1 cellular context compared by ENCODE assay signal in the genomic region with DNA sequence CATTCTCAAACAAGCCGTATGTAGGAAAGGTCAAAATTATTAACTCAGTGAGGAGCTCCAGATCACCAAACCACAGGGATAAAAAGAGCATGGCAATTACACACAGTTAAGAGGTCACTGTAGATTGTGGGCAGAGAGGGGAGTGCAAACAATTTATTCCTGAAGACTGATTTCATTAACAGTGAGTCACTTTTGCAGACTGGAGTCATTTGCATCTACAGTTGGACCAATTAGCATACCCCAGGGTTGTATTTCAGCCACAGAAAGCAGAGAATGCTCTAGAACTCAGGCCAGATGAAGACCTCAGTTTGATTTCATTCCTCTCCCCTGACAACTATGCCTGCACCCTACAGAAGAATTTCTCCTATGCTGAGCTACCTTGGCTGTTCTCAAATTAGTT.
TF ChIP-seq lines count a peak whose summit lies in the region.

No MANE protein-coding gene starts in this region.

TF ChIP-seq in K562, 482 proteins besides CTCF, POLR2A, EP300 and RAD21 (continued from another document):
- TF ChIP-seq ZNF639 (CRISPR knock-in tag; conservative IDR thresholded peaks at IDR 0.05 in 1 of 2, IDR thresholded peaks at IDR 0.05 in 1 of 2) (no peak), HOXB6 (CRISPR knock-in tag; IDR thresholded peaks at IDR 0.05; ENCODE audit: borderline replicate concordance) (no peak), POLR2G (IDR thresholded peaks at IDR 0.05; ENCODE audit: low read depth, low read length) (no peak), PHF8 (IDR thresholded peaks at IDR 0.05; ENCODE audit: borderline replicate concordance, low read length) (no peak), NR2C1 (IDR thresholded peaks at IDR 0.05) (no peak), NR2C1 (tag; IDR thresholded peaks at IDR 0.05) (peak; percentile 18; the same call in 1 of the 2 replicates), ZNF384 (IDR thresholded peaks at IDR 0.05; ENCODE audit: low read depth, low read length) (no peak), KDM1A (IDR thresholded peaks at IDR 0.05) (peak in 1 of 2 experiments; percentile 23; a peak in 1 of 4 replicates), GABPB1 (CRISPR knock-in tag; IDR thresholded peaks at IDR 0.05) (0 out of 2 replicates have a peak, but pooled peaks have one; percentile 20)
